1 cellular context compared by ENCODE assay signal in the genomic region with DNA sequence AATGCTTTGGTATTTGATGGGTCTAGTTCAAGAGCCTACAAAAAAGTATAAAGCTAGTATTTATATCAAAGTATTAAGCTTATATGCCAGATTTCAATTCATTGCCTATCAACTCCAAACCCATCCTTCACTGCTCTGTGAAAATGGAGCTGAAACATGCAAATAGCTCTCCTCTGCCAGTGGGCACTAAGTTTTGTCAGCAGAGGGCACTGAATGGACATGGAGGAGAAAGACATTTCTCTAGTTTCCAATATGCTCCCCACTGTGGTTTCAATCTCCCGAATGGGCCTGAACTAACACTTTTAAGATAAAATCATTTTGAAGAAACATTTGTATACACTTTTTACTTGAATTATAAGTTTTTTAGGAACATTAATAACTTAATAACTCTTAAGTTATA.
TF ChIP-seq lines count a peak whose summit lies in the region.

No MANE protein-coding gene starts in this region.

TF ChIP-seq in A549, 52 proteins besides CTCF, POLR2A, EP300 and RAD21 (continued from another document):
- TF ChIP-seq GATA3 (IDR thresholded peaks at IDR 0.05; ENCODE audit: borderline replicate concordance) (no peak), EHMT2 (IDR thresholded peaks at IDR 0.05; ENCODE audit: low read depth) (no peak), FOSL2 (IDR thresholded peaks at IDR 0.05) (no peak), FOSL2 (CRISPR knock-in tag; IDR thresholded peaks at IDR 0.05) (no peak)
TF ChIP-seq in A549: peak in this region for 0.
